Comparison of ENCODE assay signal across 9 cellular contexts in the genomic region with DNA sequence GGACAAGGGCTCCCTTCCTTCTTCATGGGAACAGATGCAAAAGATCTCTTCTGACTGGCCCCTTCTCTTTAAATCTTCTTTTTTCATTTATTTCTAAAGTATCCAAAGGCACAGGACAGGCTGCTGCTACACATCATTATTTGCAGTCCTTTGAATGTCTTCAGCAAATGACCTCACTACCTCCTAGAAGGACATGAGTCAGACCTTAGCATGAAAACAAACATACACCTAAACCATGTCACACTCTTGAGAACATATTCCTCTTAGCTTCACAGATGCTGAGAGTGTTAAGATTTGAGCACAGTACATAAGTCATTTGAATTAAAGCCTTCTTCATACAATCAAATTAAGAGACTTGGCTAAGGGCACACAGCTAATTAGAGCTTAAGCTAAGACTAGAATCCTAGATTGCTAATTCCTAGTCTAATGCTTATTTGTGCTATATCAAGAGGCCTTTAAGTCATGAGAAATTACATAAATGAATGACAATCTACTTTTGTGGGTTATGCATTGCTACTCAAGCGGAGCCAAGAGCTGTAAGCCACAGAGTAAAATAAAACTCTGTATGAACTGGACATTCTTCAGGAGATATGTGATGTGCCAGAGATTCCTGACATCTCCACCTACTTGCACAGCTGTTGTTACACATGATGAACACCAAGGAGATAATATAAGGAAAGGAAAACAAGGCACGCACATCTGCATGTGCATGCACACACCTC.
A peak's percentile ranks its signal among the peaks of the same experiment; 100 is the strongest.
DNase-seq lines count a peak whose midpoint lies in the region; ATAC-seq and TF ChIP-seq lines count a peak whose summit lies in the region.
"Had no signal": no experiment of that assay in that cellular context is flagged by ENCODE, and none has a peak within 500 bp of the region (broad histone marks: within the 10 kb centered on the region; RNA-seq: fewer than 3 reads in every experiment).

No MANE protein-coding gene starts in this region.

- in situ Hi-C loops in HAP-1 (cut with MboI; ENCODE audit: low sequenced_read_pairs): no loop called here

- H3K9me3 ChIP-seq in HAP-1: no peaks in the 10 kb centered on the region

- no peaks in the 10 kb centered on the region for H3K27me3 ChIP-seq in HAP-1 (ENCODE audit: low read depth)

- H3K36me3 Mint-ChIP-seq in neural crest cell (ENCODE audit: low read depth): peaks cover 7% of the 10 kb centered on the region

- peak; percentile 75 for ATAC-seq in GM18520 (IDR thresholded peaks at IDR 0.05; ENCODE audit: unreplicated experiment)
- peak; percentile 73 for ATAC-seq in HG02588 (IDR thresholded peaks at IDR 0.05; ENCODE audit: unreplicated experiment)

- DNase-seq in RPMI7951 (ENCODE audit: low read depth): peak; percentile 30
- no peak for DNase-seq in neural crest cell (ENCODE audit: low read depth, low spot score)
- DNase-seq in HAP-1 (ENCODE audit: low spot score in 2 of 2): no peak
- no peak for DNase-seq in NOMO-1 (lab: John Stamatoyannopoulos, UW; ENCODE audit: unreplicated experiment in 2 of 2)
- no peak for DNase-seq in cerebellar nuclear complex (lab: John Stamatoyannopoulos, UW)
- no peak for DNase-seq in activated CD4-positive, CD25-positive, alpha-beta regulatory T cell treated with anti-CD3 and anti-CD28 coated beads, Interleukin-2, amount 50 U/mL, for 72 hours

- H3K27ac Mint-ChIP-seq in neural crest cell (ENCODE audit: unreplicated experiment): peak overlapping the region; percentile 8

- no peak overlapping the region for H3K4me3 ChIP-seq in HAP-1
- H3K4me3 ChIP-seq: PC-9 had no signal

- no peaks in the 10 kb centered on the region for H3K4me1 ChIP-seq in HAP-1

- peaks cover 4% of the 10 kb centered on the region for H3K9me3 Mint-ChIP-seq in neural crest cell

- H3K36me3 ChIP-seq in HAP-1 (replicated peaks): no peaks in the 10 kb centered on the region

- no peak for TF ChIP-seq CTCF in neural crest cell (conservative IDR thresholded peaks at IDR 0.05)

- H3K4me1 Mint-ChIP-seq in neural crest cell: peaks cover 26% of the 10 kb centered on the region

- no peaks in the 10 kb centered on the region for H3K27me3 Mint-ChIP-seq in neural crest cell (ENCODE audit: low read depth)

- no peak overlapping the region for H3K4me3 Mint-ChIP-seq in neural crest cell
